In the genomic region with DNA sequence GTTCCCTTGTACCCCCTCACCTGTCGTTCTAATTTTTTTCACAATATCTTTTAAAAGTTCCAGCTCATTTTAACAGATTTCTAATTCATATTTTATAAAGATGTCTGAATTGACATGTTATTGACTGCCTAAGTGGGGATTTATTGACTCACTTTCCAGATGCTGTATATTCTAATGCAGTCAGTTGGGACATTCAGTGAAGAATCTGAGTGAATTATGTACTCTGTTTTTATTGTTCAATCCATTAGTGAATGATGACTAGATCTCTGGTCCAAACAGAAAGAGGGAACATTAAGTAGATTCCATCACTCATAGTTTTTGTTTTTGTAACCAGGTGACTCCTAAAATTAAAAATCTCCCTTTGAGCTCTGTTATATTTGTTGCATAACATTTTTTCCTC, we compare ENCODE assay signal across 28 cellular contexts. TPM values are rescaled to one million over a fixed set of nuclear protein-coding genes. Genes with fewer than 3 reads are reported as not detected.
"Had no signal": no experiment of that assay in that cellular context is flagged by ENCODE, and none has a peak within 500 bp of the region (broad histone marks: within the 10 kb centered on the region; RNA-seq: fewer than 3 reads in every experiment).

No MANE protein-coding gene starts in this region.

- H3K4me1 Mint-ChIP-seq: endodermal cell had no signal

- FAIRE-seq: endometrium had no signal

- H3K27ac ChIP-seq: colonic mucosa, epithelial cell of prostate, esophagus squamous epithelium, gastrocnemius medialis, heart right ventricle, left lung, lower lobe of right lung had no signal

- H3K4me1 ChIP-seq: colonic mucosa, left lung, lower lobe of right lung had no signal

- H3K27ac Mint-ChIP-seq: dendritic cell treated with granulocyte-macrophage colony-stimulating factor and Interleukin-4, amounts not matched to agents 40 ng/mL and 50 ng/mL, for 4 days; endodermal cell; mesothelial cell of epicardium had no signal

- H3K9me3 Mint-ChIP-seq: effector memory CD8-positive, alpha-beta T cell; endodermal cell had no signal

- H3K27me3 ChIP-seq: colonic mucosa, esophagus squamous epithelium, gastrocnemius medialis, heart right ventricle, left lung had no signal

- DNase-seq: colonic mucosa; cortex of kidney; effector CD8-positive, alpha-beta T cell; effector memory CD8-positive, alpha-beta T cell; endodermal cell; erythroblast; esophagus squamous epithelium; foreskin fibroblast; foreskin melanocyte; gastrocnemius medialis; glutamatergic neuron; head of caudate nucleus; heart right ventricle; hippocampal formation; islet precursor cell; left cardiac atrium; left lung; left ventricle myocardium superior; lower lobe of right lung; mesenchymal stem cell; mucosa of descending colon; naive B cell; naive thymus-derived CD8-positive, alpha-beta T cell had no signal

- ATAC-seq: effector memory CD8-positive, alpha-beta T cell; esophagus mucosa; gastrocnemius medialis; heart right ventricle; left cardiac atrium; left lung; left ventricle myocardium superior; lower lobe of right lung; mucosa of descending colon; naive thymus-derived CD8-positive, alpha-beta T cell had no signal

- H3K27me3 Mint-ChIP-seq: dendritic cell treated with granulocyte-macrophage colony-stimulating factor and Interleukin-4, amounts not matched to agents 40 ng/mL and 50 ng/mL, for 4 days; effector memory CD8-positive, alpha-beta T cell; naive B cell; naive thymus-derived CD8-positive, alpha-beta T cell had no signal

- H3K4me3 ChIP-seq: colonic mucosa, esophagus squamous epithelium, gastrocnemius medialis, heart right ventricle, left lung, lower lobe of right lung, mucosa of descending colon had no signal

- H3K36me3 ChIP-seq: colonic mucosa had no signal

- H3K9me3 ChIP-seq: colonic mucosa, gastrocnemius medialis had no signal

- H3K4me3 Mint-ChIP-seq: dendritic cell treated with granulocyte-macrophage colony-stimulating factor and Interleukin-4, amounts not matched to agents 40 ng/mL and 50 ng/mL, for 4 days; effector memory CD8-positive, alpha-beta T cell; endodermal cell; mesothelial cell of epicardium; naive B cell; naive thymus-derived CD8-positive, alpha-beta T cell had no signal

RNA-seq across cellular contexts. Expression of a gene that starts 54.3 kb away (rescaled TPM):
- total RNA-seq: naive thymus-derived CD8-positive, alpha-beta T cell had no signal
